Comparison of ENCODE assay signal across 9 cellular contexts in the genomic region with DNA sequence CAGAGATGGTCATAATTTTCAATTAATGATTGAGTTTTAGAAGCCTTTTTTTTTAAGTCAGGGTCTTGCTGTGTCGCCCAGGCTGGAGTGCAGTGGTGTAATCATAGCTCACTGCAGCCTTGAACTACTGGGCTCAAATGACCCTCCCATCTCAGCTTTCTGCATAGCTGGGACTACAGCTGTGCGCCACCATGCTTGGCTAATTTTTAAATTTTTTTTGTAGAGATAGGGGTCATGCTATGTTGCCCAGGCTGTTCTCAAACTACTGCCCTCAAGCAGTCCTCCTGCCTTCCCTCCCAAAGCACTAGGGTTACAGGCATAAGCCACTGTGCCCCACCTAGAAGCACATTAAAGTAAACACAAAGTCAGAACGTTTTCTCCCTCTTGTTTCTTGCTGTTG. TPM values are rescaled to one million over a fixed set of nuclear protein-coding genes. Genes with fewer than 3 reads are reported as not detected.
"Had no signal": no experiment of that assay in that cellular context is flagged by ENCODE, and none has a peak within 500 bp of the region (broad histone marks: within the 10 kb centered on the region; RNA-seq: fewer than 3 reads in every experiment).

No MANE protein-coding gene starts in this region.

- H3K9me3 ChIP-seq: HAP-1 had no signal

- H3K4me3 Mint-ChIP-seq: HFFc6, IgD-negative memory B cell had no signal

- ATAC-seq: HCT116 had no signal

- H3K27ac ChIP-seq: GM23248 had no signal

- H3K4me1 ChIP-seq: HAP-1 had no signal

- DNase-seq: GM23248, GOT3, H7, HFFc6 had no signal

- H3K27ac Mint-ChIP-seq: HFFc6, IgD-negative memory B cell had no signal

- H3K4me3 ChIP-seq: GM23248, HAP-1 had no signal

- H3K36me3 ChIP-seq: HAP-1 had no signal

RNA-seq across cellular contexts. Expression of a gene that starts 51.7 kb away (rescaled TPM):
- total RNA-seq: GM23248, H4, H7, HFFc6, HT-29 had no signal
- polyA plus RNA-seq: GM23248, IgD-negative memory B cell had no signal
